1 cellular context compared by ENCODE assay signal in genomic region chr5:154754460-154755360, GRCh38.
A peak's percentile ranks its signal among the peaks of the same experiment; 100 is the strongest.
TF ChIP-seq lines count a peak whose summit lies in the region.

No MANE protein-coding gene starts in this region.

TF ChIP-seq in HEK293, 187 proteins besides CTCF, POLR2A, EP300 and RAD21 (continued from another document):
- TF ChIP-seq ZNF645 (tag by site-specific recombination; IDR thresholded peaks at IDR 0.05) (no peak), ZFHX2 (tag by site-specific recombination; conservative IDR thresholded peaks at IDR 0.05) (peak; percentile 76), YY2 (tag by site-specific recombination; IDR thresholded peaks at IDR 0.05) (no peak), YY1 (tag by site-specific recombination; IDR thresholded peaks at IDR 0.05) (peak; percentile 72), ZNF394 (tag by site-specific recombination; IDR thresholded peaks at IDR 0.05; ENCODE audit: borderline replicate concordance) (peak; percentile 45; the same call in 1 of the 2 replicates), ZNF670 (tag by site-specific recombination; IDR thresholded peaks at IDR 0.05; ENCODE audit: low read depth) (no peak), ZNF138 (tag by site-specific recombination; IDR thresholded peaks at IDR 0.05; ENCODE audit: borderline replicate concordance) (no peak), ZNF639 (tag by site-specific recombination; IDR thresholded peaks at IDR 0.05) (peak; percentile 26; the same call in 1 of the 2 replicates), PRDM6 (tag by site-specific recombination; IDR thresholded peaks at IDR 0.05) (no peak), ZEB2 (tag by site-specific recombination; IDR thresholded peaks at IDR 0.05) (peak; percentile 99), ZNF48 (tag by site-specific recombination; IDR thresholded peaks at IDR 0.05) (no peak), SP7 (tag by site-specific recombination; IDR thresholded peaks at IDR 0.05) (peak; percentile 69), KLF8 (tag by site-specific recombination; IDR thresholded peaks at IDR 0.05) (peak; percentile 98), ZNF239 (tag by site-specific recombination; IDR thresholded peaks at IDR 0.05) (no peak), EGR2 (tag by site-specific recombination; IDR thresholded peaks at IDR 0.05; ENCODE audit: low read depth) (peak; percentile 54; the same call in 1 of the 2 replicates), ZNF274 (IDR thresholded peaks at IDR 0.05; ENCODE audit: low read length) (no peak), ZNF274 (tag by site-specific recombination; IDR thresholded peaks at IDR 0.05; ENCODE audit: borderline replicate concordance) (no peak), KLF10 (tag by site-specific recombination; IDR thresholded peaks at IDR 0.05) (peak; percentile 95), KLF9 (tag by site-specific recombination; IDR thresholded peaks at IDR 0.05; ENCODE audit: low read depth) (peak; percentile 62), ZNF514 (tag by site-specific recombination; IDR thresholded peaks at IDR 0.05) (no peak), ZNF510 (tag by site-specific recombination; IDR thresholded peaks at IDR 0.05; ENCODE audit: insufficient replicate concordance) (no peak), ZXDB (tag by site-specific recombination; IDR thresholded peaks at IDR 0.05) (peak; percentile 89), ZNF26 (tag by site-specific recombination; IDR thresholded peaks at IDR 0.05) (no peak), ZNF626 (tag by site-specific recombination; IDR thresholded peaks at IDR 0.05) (no peak), ZNF148 (tag by site-specific recombination; IDR thresholded peaks at IDR 0.05; ENCODE audit: borderline replicate concordance) (no peak), PRDM2 (tag by site-specific recombination; IDR thresholded peaks at IDR 0.05; ENCODE audit: borderline replicate concordance) (no peak), SETDB1 (IDR thresholded peaks at IDR 0.05; ENCODE audit: insufficient read length, low read length) (no peak), ZNF596 (tag by site-specific recombination; IDR thresholded peaks at IDR 0.05) (no peak; the same call in 1 of the 2 replicates), SALL2 (tag by site-specific recombination; IDR thresholded peaks at IDR 0.05; ENCODE audit: borderline replicate concordance) (no peak), ZIC2 (tag by site-specific recombination; IDR thresholded peaks at IDR 0.05) (no peak; the same call in 1 of the 2 replicates), ZNF169 (tag by site-specific recombination; IDR thresholded peaks at IDR 0.05) (no peak), ZNF660 (tag by site-specific recombination; IDR thresholded peaks at IDR 0.05) (peak; percentile 90), OSR2 (tag by site-specific recombination; IDR thresholded peaks at IDR 0.05) (peak; percentile 35; the same call in 1 of the 2 replicates), ATF2 (tag by site-specific recombination; IDR thresholded peaks at IDR 0.05; ENCODE audit: low read depth) (0 out of 2 replicates have a peak, but pooled peaks have one; percentile 21), ZNF292 (tag by site-specific recombination; IDR thresholded peaks at IDR 0.05; ENCODE audit: borderline replicate concordance, low read depth) (no peak), WT1 (tag by site-specific recombination; IDR thresholded peaks at IDR 0.05) (peak; percentile 89), ZNF184 (tag by site-specific recombination; IDR thresholded peaks at IDR 0.05) (no peak), HOXD13 (CRISPR knock-in tag; IDR thresholded peaks at IDR 0.05; ENCODE audit: borderline replicate concordance) (peak; percentile 27; the same call in 1 of the 2 replicates), ZNF23 (tag by site-specific recombination; IDR thresholded peaks at IDR 0.05; ENCODE audit: borderline replicate concordance) (no peak), ZNF10 (tag by site-specific recombination; IDR thresholded peaks at IDR 0.05) (peak; percentile 76; the same call in 1 of the 2 replicates), HOXA7 (CRISPR knock-in tag; IDR thresholded peaks at IDR 0.05; ENCODE audit: borderline replicate concordance) (no peak), ZNF366 (tag by site-specific recombination; conservative IDR thresholded peaks at IDR 0.05) (peak; percentile 82), BCL11A (tag by site-specific recombination; IDR thresholded peaks at IDR 0.05; ENCODE audit: low read depth) (no peak), ZSCAN30 (tag by site-specific recombination; IDR thresholded peaks at IDR 0.05) (peak; percentile 62), ZNF362 (tag by site-specific recombination; IDR thresholded peaks at IDR 0.05) (peak; percentile 80)
TF ChIP-seq in HEK293: peak in this region for 76.
